ENCODE assay signal across 1 cellular context in genomic region chr14:35078082-35078481, GRCh38.
TF ChIP-seq lines count a peak whose summit lies in the region.

No MANE protein-coding gene starts in this region.

TF ChIP-seq in HepG2, 621 proteins besides CTCF, POLR2A, EP300 and RAD21 (continued from another document and continues in another):
- TF ChIP-seq ZNF724P (CRISPR knock-in tag; IDR thresholded peaks at IDR 0.05; ENCODE audit: borderline replicate concordance) (no peak), SMYD3 (CRISPR knock-in tag; IDR thresholded peaks at IDR 0.05) (peak; percentile 69; the same call in 1 of the 2 replicates), RORA (CRISPR knock-in tag; IDR thresholded peaks at IDR 0.05) (no peak), KIAA2018 (CRISPR knock-in tag; IDR thresholded peaks at IDR 0.05; ENCODE audit: borderline replicate concordance) (no peak), SATB2 (CRISPR knock-in tag; IDR thresholded peaks at IDR 0.05) (peak; percentile 57; the same call in 1 of the 2 replicates), ZFP36L1 (CRISPR knock-in tag; IDR thresholded peaks at IDR 0.05) (no peak), ZNF30 (CRISPR knock-in tag; IDR thresholded peaks at IDR 0.05) (no peak), MXI1 (IDR thresholded peaks at IDR 0.05; ENCODE audit: borderline replicate concordance, low read depth, low read length) (peak; percentile 15; the same call in 1 of the 3 replicates), TBL1XR1 (IDR thresholded peaks at IDR 0.05; ENCODE audit: borderline replicate concordance, low read length, partially characterized antibody) (peak; percentile 55), HINFP (CRISPR knock-in tag; IDR thresholded peaks at IDR 0.05; ENCODE audit: low read depth) (no peak), CBFB (CRISPR knock-in tag; IDR thresholded peaks at IDR 0.05) (peak; percentile 19; the same call in 1 of the 2 replicates), CHD4 (IDR thresholded peaks at IDR 0.05; ENCODE audit: borderline replicate concordance, low read length) (peak; percentile 65; the same call in 1 of the 2 replicates), ZNF264 (CRISPR knock-in tag; IDR thresholded peaks at IDR 0.05) (peak; percentile 48; the same call in 1 of the 2 replicates), JUNB (CRISPR knock-in tag; IDR thresholded peaks at IDR 0.05; ENCODE audit: borderline replicate concordance) (no peak), MIXL1 (CRISPR knock-in tag; IDR thresholded peaks at IDR 0.05) (peak; percentile 85; the same call in 1 of the 2 replicates), MYC (CRISPR knock-in tag; IDR thresholded peaks at IDR 0.05; ENCODE audit: borderline replicate concordance) (peak; percentile 43; the same call in 1 of the 2 replicates), ZNF552 (CRISPR knock-in tag; IDR thresholded peaks at IDR 0.05; ENCODE audit: borderline replicate concordance) (no peak), NR2F2 (IDR thresholded peaks at IDR 0.05; ENCODE audit: borderline replicate concordance, low read depth) (peak; percentile 90), CEBPG (CRISPR knock-in tag; IDR thresholded peaks at IDR 0.05) (no peak), ZNF296 (CRISPR knock-in tag; conservative IDR thresholded peaks at IDR 0.05) (no peak), LCORL (IDR thresholded peaks at IDR 0.05) (no peak), LCORL (CRISPR knock-in tag; IDR thresholded peaks at IDR 0.05) (peak; percentile 62; the same call in 1 of the 2 replicates), PRDM4 (CRISPR knock-in tag; IDR thresholded peaks at IDR 0.05; ENCODE audit: borderline replicate concordance) (no peak), PAXIP1 (CRISPR knock-in tag; conservative IDR thresholded peaks at IDR 0.05) (peak; percentile 82), ZNF205 (CRISPR knock-in tag; IDR thresholded peaks at IDR 0.05) (peak; percentile 99), TAF1 (CRISPR knock-in tag; IDR thresholded peaks at IDR 0.05) (no peak), ZNF292 (CRISPR knock-in tag; IDR thresholded peaks at IDR 0.05; ENCODE audit: borderline replicate concordance, low read depth) (0 out of 2 replicates have a peak, but pooled peaks have one; percentile 37), ZNF263 (CRISPR knock-in tag; IDR thresholded peaks at IDR 0.05) (no peak), DMAP1 (CRISPR knock-in tag; IDR thresholded peaks at IDR 0.05) (peak; percentile 69; the same call in 1 of the 2 replicates), TEAD2 (CRISPR knock-in tag; IDR thresholded peaks at IDR 0.05) (no peak), ZNF136 (CRISPR knock-in tag; IDR thresholded peaks at IDR 0.05; ENCODE audit: low read depth) (no peak), ZBTB3 (CRISPR knock-in tag; IDR thresholded peaks at IDR 0.05; ENCODE audit: borderline replicate concordance, low read depth) (no peak)
- TF ChIP-seq, protein P1, sequence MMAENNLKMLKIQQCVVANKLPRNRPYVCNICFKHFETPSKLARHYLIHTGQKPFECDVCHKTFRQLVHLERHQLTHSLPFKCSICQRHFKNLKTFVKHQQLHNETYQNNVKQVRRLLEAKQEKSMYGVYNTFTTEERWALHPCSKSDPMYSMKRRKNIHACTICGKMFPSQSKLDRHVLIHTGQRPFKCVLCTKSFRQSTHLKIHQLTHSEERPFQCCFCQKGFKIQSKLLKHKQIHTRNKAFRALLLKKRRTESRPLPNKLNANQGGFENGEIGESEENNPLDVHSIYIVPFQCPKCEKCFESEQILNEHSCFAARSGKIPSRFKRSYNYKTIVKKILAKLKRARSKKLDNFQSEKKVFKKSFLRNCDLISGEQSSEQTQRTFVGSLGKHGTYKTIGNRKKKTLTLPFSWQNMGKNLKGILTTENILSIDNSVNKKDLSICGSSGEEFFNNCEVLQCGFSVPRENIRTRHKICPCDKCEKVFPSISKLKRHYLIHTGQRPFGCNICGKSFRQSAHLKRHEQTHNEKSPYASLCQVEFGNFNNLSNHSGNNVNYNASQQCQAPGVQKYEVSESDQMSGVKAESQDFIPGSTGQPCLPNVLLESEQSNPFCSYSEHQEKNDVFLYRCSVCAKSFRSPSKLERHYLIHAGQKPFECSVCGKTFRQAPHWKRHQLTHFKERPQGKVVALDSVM (CRISPR knock-in tag; IDR thresholded peaks at IDR 0.05) = no peak
- TF ChIP-seq, protein P2, sequence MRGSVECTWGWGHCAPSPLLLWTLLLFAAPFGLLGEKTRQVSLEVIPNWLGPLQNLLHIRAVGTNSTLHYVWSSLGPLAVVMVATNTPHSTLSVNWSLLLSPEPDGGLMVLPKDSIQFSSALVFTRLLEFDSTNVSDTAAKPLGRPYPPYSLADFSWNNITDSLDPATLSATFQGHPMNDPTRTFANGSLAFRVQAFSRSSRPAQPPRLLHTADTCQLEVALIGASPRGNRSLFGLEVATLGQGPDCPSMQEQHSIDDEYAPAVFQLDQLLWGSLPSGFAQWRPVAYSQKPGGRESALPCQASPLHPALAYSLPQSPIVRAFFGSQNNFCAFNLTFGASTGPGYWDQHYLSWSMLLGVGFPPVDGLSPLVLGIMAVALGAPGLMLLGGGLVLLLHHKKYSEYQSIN (CRISPR knock-in tag; IDR thresholded peaks at IDR 0.05; ENCODE audit: borderline replicate concordance) = no peak
- TF ChIP-seq, protein P3, sequence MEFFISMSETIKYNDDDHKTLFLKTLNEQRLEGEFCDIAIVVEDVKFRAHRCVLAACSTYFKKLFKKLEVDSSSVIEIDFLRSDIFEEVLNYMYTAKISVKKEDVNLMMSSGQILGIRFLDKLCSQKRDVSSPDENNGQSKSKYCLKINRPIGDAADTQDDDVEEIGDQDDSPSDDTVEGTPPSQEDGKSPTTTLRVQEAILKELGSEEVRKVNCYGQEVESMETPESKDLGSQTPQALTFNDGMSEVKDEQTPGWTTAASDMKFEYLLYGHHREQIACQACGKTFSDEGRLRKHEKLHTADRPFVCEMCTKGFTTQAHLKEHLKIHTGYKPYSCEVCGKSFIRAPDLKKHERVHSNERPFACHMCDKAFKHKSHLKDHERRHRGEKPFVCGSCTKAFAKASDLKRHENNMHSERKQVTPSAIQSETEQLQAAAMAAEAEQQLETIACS (CRISPR knock-in tag; IDR thresholded peaks at IDR 0.05) = no peak
- TF ChIP-seq, protein P4, sequence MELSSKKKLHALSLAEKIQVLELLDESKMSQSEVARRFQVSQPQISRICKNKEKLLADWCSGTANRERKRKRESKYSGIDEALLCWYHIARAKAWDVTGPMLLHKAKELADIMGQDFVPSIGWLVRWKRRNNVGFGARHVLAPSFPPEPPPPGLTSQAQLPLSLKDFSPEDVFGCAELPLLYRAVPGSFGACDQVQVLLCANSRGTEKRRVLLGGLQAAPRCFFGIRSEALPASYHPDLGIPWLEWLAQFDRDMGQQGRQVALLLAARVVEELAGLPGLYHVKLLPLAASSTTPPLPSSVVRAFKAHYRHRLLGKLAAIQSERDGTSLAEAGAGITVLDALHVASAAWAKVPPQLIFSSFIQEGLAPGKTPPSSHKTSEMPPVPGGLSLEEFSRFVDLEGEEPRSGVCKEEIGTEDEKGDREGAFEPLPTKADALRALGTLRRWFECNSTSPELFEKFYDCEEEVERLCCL (CRISPR knock-in tag; IDR thresholded peaks at IDR 0.05; ENCODE audit: borderline replicate concordance) = no peak
